In the genomic region with DNA sequence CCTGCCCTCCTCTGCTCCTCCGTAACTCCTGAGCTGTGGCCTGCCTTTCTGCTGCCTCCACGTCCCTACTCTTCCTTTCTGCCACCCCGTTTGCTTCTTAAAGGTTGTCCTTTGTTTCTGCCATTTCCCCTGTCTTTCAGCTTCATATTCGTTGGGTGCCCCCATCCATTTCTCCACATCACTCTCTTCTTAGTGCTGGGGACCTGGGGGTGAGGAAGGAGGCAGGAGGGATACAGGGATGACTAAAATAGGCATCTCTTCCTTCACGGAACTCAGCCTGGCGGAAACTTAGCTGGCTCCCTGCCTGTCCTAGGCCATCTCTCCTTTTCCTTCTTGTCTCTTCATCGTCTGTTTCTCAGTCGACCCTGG, we compare ENCODE assay signal across 1 cellular context.
TF ChIP-seq lines count a peak whose summit lies in the region.

No MANE protein-coding gene starts in this region.

TF ChIP-seq in WTC11, 78 proteins besides CTCF, POLR2A, EP300 and RAD21 (continued from another document):
- TF ChIP-seq, protein P1, sequence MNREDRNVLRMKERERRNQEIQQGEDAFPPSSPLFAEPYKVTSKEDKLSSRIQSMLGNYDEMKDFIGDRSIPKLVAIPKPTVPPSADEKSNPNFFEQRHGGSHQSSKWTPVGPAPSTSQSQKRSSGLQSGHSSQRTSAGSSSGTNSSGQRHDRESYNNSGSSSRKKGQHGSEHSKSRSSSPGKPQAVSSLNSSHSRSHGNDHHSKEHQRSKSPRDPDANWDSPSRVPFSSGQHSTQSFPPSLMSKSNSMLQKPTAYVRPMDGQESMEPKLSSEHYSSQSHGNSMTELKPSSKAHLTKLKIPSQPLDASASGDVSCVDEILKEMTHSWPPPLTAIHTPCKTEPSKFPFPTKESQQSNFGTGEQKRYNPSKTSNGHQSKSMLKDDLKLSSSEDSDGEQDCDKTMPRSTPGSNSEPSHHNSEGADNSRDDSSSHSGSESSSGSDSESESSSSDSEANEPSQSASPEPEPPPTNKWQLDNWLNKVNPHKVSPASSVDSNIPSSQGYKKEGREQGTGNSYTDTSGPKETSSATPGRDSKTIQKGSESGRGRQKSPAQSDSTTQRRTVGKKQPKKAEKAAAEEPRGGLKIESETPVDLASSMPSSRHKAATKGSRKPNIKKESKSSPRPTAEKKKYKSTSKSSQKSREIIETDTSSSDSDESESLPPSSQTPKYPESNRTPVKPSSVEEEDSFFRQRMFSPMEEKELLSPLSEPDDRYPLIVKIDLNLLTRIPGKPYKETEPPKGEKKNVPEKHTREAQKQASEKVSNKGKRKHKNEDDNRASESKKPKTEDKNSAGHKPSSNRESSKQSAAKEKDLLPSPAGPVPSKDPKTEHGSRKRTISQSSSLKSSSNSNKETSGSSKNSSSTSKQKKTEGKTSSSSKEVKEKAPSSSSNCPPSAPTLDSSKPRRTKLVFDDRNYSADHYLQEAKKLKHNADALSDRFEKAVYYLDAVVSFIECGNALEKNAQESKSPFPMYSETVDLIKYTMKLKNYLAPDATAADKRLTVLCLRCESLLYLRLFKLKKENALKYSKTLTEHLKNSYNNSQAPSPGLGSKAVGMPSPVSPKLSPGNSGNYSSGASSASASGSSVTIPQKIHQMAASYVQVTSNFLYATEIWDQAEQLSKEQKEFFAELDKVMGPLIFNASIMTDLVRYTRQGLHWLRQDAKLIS (CRISPR knock-in tag; IDR thresholded peaks at IDR 0.05; ENCODE audit: borderline replicate concordance): no peak
- TF ChIP-seq JAZF1 (CRISPR knock-in tag; IDR thresholded peaks at IDR 0.05) (no peak), CREB1 (CRISPR knock-in tag; IDR thresholded peaks at IDR 0.05) (no peak), ZNF416 (CRISPR knock-in tag; IDR thresholded peaks at IDR 0.05) (no peak), ZNF121 (CRISPR knock-in tag; IDR thresholded peaks at IDR 0.05) (no peak)
TF ChIP-seq in WTC11: peak in this region for 0.
